ENCODE assay signal across 19 cellular contexts in genomic region chr1:153801028-153801625, GRCh38. TPM values are rescaled to one million over a fixed set of nuclear protein-coding genes. Genes with fewer than 3 reads are reported as not detected.
A peak's percentile ranks its signal among the peaks of the same experiment; 100 is the strongest.
DNase-seq lines count a peak whose midpoint lies in the region; ATAC-seq and TF ChIP-seq lines count a peak whose summit lies in the region.
"Had no signal": no experiment of that assay in that cellular context is flagged by ENCODE, and none has a peak within 500 bp of the region (broad histone marks: within the 10 kb centered on the region; RNA-seq: fewer than 3 reads in every experiment).

No MANE protein-coding gene starts in this region.

- H3K36me3 Mint-ChIP-seq in activated naive CD4-positive, alpha-beta T cell treated with anti-CD3 and anti-CD28 coated beads, Interleukin-2, amount 50 U/mL, for 24 hours: peaks cover 6% of the 10 kb centered on the region
- H3K36me3 Mint-ChIP-seq in activated CD8-positive, alpha-beta T cell treated with anti-CD3 and anti-CD28 coated beads for 36 hours (ENCODE audit: low read depth): peaks cover 4% of the 10 kb centered on the region
- peaks cover 7% of the 10 kb centered on the region for H3K36me3 Mint-ChIP-seq in effector memory CD8-positive, alpha-beta T cell (ENCODE audit: insufficient read depth)
- H3K36me3 Mint-ChIP-seq in stimulated activated naive B cell treated with anti-CD40 and anti-IgM and Interleukin-4, amounts not matched to agents 10 μg/mL and 1 μg/mL and 100 μg/mL, for 72 hours: peaks cover 25 to 36% of the 10 kb centered on the region in 2 donors

- H3K27me3 Mint-ChIP-seq in activated naive CD4-positive, alpha-beta T cell treated with anti-CD3 and anti-CD28 coated beads, Interleukin-2, amount 50 U/mL, for 24 hours: no peaks in the 10 kb centered on the region
- no peaks in the 10 kb centered on the region for H3K27me3 Mint-ChIP-seq in activated CD8-positive, alpha-beta T cell treated with anti-CD3 and anti-CD28 coated beads for 36 hours
- H3K27me3 Mint-ChIP-seq in effector memory CD8-positive, alpha-beta T cell: no peaks in the 10 kb centered on the region
- no peaks in the 10 kb centered on the region for H3K27me3 Mint-ChIP-seq in stimulated activated naive B cell treated with anti-CD40 and anti-IgM and Interleukin-4, amounts not matched to agents 10 μg/mL and 1 μg/mL and 100 μg/mL, for 72 hours
- H3K27me3 Mint-ChIP-seq: activated B cell treated with CpG ODN at 0.5 μM for 24 hours, memory B cell had no signal

- no peaks in the 10 kb centered on the region for H3K9me3 Mint-ChIP-seq in activated naive CD4-positive, alpha-beta T cell treated with anti-CD3 and anti-CD28 coated beads, Interleukin-2, amount 50 U/mL, for 24 hours
- no peaks in the 10 kb centered on the region for H3K9me3 Mint-ChIP-seq in activated CD8-positive, alpha-beta T cell treated with anti-CD3 and anti-CD28 coated beads for 36 hours
- H3K9me3 Mint-ChIP-seq in effector memory CD8-positive, alpha-beta T cell: no peaks in the 10 kb centered on the region
- no peaks in the 10 kb centered on the region for H3K9me3 Mint-ChIP-seq in stimulated activated naive B cell treated with anti-CD40 and anti-IgM and Interleukin-4, amounts not matched to agents 10 μg/mL and 1 μg/mL and 100 μg/mL, for 72 hours
- H3K9me3 Mint-ChIP-seq: activated B cell treated with CpG ODN at 0.5 μM for 24 hours, memory B cell had no signal

- TF ChIP-seq CTCF in activated CD8-positive, alpha-beta T cell treated with anti-CD3 and anti-CD28 coated beads for 36 hours (IDR thresholded peaks at IDR 0.05): no peak
- no peak for TF ChIP-seq CTCF in GM10248 (IDR thresholded peaks at IDR 0.05; ENCODE audit: control extremely low read depth, extremely low read depth, low read depth, missing control alignments)

- intact Hi-C loops in activated CD8-positive, alpha-beta T cell treated with anti-CD3 and anti-CD28 coated beads for 36 hours (cut with micrococcal nuclease): no loop called here

- POLR2A ChIA-PET in activated CD8-positive, alpha-beta T cell treated with anti-CD3 and anti-CD28 coated beads for 36 hours (lab: Charles Lee): interaction anchor here (0.5 to 6.0 kb wide), 6 partner anchors 9 to 191 kb away, joined by 3 to 35 read pairs (median 5); partner anchors contain the start of genes CREB3L4, DENND4B, RAB13 and RPS27
- POLR2A ChIA-PET in GM10248 (lab: Yijun Ruan, JAX): no interaction called here

- no peak for ATAC-seq in activated CD8-positive, alpha-beta T cell treated with anti-CD3 and anti-CD28 coated beads for 36 hours
- no peak for ATAC-seq in effector memory CD8-positive, alpha-beta T cell (replicated peaks)
- ATAC-seq in stimulated activated naive B cell treated with anti-CD40 and anti-IgM and Interleukin-4, amounts not matched to agents 10 μg/mL and 1 μg/mL and 100 μg/mL, for 72 hours (replicated peaks): no peak
- no peak for ATAC-seq in GM19328 (IDR thresholded peaks at IDR 0.05; ENCODE audit: unreplicated experiment)
- ATAC-seq: pancreas had no signal

- peaks cover 42% of the 10 kb centered on the region for H3K4me1 Mint-ChIP-seq in activated naive CD4-positive, alpha-beta T cell treated with anti-CD3 and anti-CD28 coated beads, Interleukin-2, amount 50 U/mL, for 24 hours
- peaks cover 33% of the 10 kb centered on the region for H3K4me1 Mint-ChIP-seq in activated CD8-positive, alpha-beta T cell treated with anti-CD3 and anti-CD28 coated beads for 36 hours (ENCODE audit: low read depth)
- H3K4me1 Mint-ChIP-seq in effector memory CD8-positive, alpha-beta T cell (ENCODE audit: low read depth in 2 of 2): peaks cover 42 to 44% of the 10 kb centered on the region in 2 donors
- peaks cover 42 to 74% of the 10 kb centered on the region in 2 donors for H3K4me1 Mint-ChIP-seq in stimulated activated naive B cell treated with anti-CD40 and anti-IgM and Interleukin-4, amounts not matched to agents 10 μg/mL and 1 μg/mL and 100 μg/mL, for 72 hours

- peak overlapping the region; percentile 81 for H3K27ac Mint-ChIP-seq in activated naive CD4-positive, alpha-beta T cell treated with anti-CD3 and anti-CD28 coated beads, Interleukin-2, amount 50 U/mL, for 24 hours
- peak overlapping the region; percentile 66 for H3K27ac Mint-ChIP-seq in activated CD8-positive, alpha-beta T cell treated with anti-CD3 and anti-CD28 coated beads for 36 hours
- H3K27ac Mint-ChIP-seq in effector memory CD8-positive, alpha-beta T cell: peak overlapping the region; percentile 72 to 81
- peak overlapping the region; percentile 79 for H3K27ac Mint-ChIP-seq in stimulated activated naive B cell treated with anti-CD40 and anti-IgM and Interleukin-4, amounts not matched to agents 10 μg/mL and 1 μg/mL and 100 μg/mL, for 72 hours
- H3K27ac Mint-ChIP-seq: activated B cell treated with CpG ODN at 0.5 μM for 24 hours had no signal

- no peak for DNase-seq in activated naive CD4-positive, alpha-beta T cell treated with anti-CD3 and anti-CD28 coated beads, Interleukin-2, amount 50 U/mL, for 16 hours
- DNase-seq in activated CD8-positive, alpha-beta T cell treated with anti-CD3 and anti-CD28 coated beads for 36 hours: no peak
- no peak for DNase-seq in effector memory CD8-positive, alpha-beta T cell
- DNase-seq in stimulated activated naive B cell treated with anti-CD40 and anti-IgM and Interleukin-4, amounts not matched to agents 10 μg/mL and 1 μg/mL and 100 μg/mL, for 72 hours: no peak
- no peak for DNase-seq in GM10248 (ENCODE audit: extremely low spot score)
- no peak for DNase-seq in NCI-H1436 (lab: John Stamatoyannopoulos, UW)
- DNase-seq: activated B cell treated with CpG ODN at 0.5 μM for 24 hours, amygdala, DMS153, HCEC 1CT, KG1, NCI-H1694, NCI-H69, pancreas, RPMI8226, uterus had no signal

- CTCF ChIA-PET in activated CD8-positive, alpha-beta T cell treated with anti-CD3 and anti-CD28 coated beads for 36 hours (lab: Charles Lee): interaction anchor here (2.7 kb wide), 1 partner anchor 144 kb away, joined by 7 read pairs; no protein-coding TSS in a partner anchor
- CTCF ChIA-PET in GM10248 (lab: Yijun Ruan, JAX): interaction anchor here (0.8 to 3.2 kb wide), 5 partner anchors 8 to 185 kb away, joined by 3 to 16 read pairs (median 4); partner anchors contain the start of genes DENND4B and RAB13

- no peak overlapping the region for H3K4me3 Mint-ChIP-seq in activated naive CD4-positive, alpha-beta T cell treated with anti-CD3 and anti-CD28 coated beads, Interleukin-2, amount 50 U/mL, for 24 hours
- H3K4me3 Mint-ChIP-seq in activated CD8-positive, alpha-beta T cell treated with anti-CD3 and anti-CD28 coated beads for 36 hours: no peak overlapping the region
- H3K4me3 Mint-ChIP-seq in effector memory CD8-positive, alpha-beta T cell: no peak overlapping the region
- H3K4me3 Mint-ChIP-seq in stimulated activated naive B cell treated with anti-CD40 and anti-IgM and Interleukin-4, amounts not matched to agents 10 μg/mL and 1 μg/mL and 100 μg/mL, for 72 hours: no peak overlapping the region
- H3K4me3 Mint-ChIP-seq: activated B cell treated with CpG ODN at 0.5 μM for 24 hours, memory B cell had no signal

RNA-seq across cellular contexts. Expression of gene SLC27A3, which starts 25.9 kb away (rescaled TPM):
- 1 to 10 TPM; 7.2 to 10.0 TPM for total RNA-seq in activated CD8-positive, alpha-beta T cell treated with anti-CD3 and anti-CD28 coated beads for 36 hours
